8 cellular contexts compared by ENCODE assay signal in the genomic region with DNA sequence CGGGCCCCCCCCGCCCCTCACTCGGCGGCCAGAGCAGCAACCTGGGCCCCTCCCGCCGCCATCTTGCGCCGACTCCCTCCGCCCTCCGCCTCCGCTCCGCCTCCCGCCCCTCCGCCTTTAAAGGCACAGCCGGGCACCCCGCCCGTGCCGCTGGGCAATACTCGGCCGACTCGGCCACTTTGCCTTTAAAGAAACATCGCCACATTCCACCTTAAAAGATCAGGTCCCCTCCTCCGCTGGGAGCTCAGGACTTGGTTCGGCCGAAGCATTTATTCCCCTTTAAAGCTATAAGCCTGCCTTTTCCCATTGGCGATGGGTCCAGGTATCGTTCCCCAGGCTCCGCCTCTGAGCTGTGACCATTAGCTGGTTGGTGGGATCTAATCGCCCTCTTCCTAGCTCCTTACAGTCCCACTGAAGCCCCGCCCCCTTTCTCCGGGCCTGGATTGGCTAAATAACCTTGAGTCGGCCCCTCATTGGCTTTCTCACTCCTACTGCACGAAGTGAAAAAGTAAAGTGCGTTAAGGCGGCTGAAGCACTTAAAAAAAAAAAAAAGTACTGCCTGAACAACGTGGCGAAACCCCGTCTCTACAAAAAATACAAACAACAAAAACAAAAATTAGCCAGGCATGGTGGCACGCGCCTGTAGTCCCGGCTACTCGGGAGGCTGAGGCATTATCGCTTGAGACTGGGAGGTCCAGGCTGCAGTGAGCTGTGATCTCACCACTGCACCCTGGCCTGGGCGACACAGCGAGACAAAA. TPM values are rescaled to one million over a fixed set of nuclear protein-coding genes. Genes with fewer than 3 reads are reported as not detected.
DNase-seq lines count a peak whose midpoint lies in the region; ATAC-seq and TF ChIP-seq lines count a peak whose summit lies in the region.

A gene with protein sequence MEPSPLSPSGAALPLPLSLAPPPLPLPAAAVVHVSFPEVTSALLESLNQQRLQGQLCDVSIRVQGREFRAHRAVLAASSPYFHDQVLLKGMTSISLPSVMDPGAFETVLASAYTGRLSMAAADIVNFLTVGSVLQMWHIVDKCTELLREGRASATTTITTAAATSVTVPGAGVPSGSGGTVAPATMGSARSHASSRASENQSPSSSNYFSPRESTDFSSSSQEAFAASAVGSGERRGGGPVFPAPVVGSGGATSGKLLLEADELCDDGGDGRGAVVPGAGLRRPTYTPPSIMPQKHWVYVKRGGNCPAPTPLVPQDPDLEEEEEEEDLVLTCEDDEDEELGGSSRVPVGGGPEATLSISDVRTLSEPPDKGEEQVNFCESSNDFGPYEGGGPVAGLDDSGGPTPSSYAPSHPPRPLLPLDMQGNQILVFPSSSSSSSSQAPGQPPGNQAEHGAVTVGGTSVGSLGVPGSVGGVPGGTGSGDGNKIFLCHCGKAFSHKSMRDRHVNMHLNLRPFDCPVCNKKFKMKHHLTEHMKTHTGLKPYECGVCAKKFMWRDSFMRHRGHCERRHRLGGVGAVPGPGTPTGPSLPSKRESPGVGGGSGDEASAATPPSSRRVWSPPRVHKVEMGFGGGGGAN (minus strand): TSS at position 77 of the 758 bp plus-strand sequence. CDS start 828 bp downstream, outside the sequence.

- peak within 1 kb of the TSS in 2 of 3 donors; percentile 37 to 38 for H3K4me3 ChIP-seq in thyroid gland (replicated peaks in 1 of 3)

- ATAC-seq in HG02588 (IDR thresholded peaks at IDR 0.05; ENCODE audit: unreplicated experiment) = peak; percentile 44

- H3K36me3 ChIP-seq in thyroid gland = peaks cover 19 to 26% of the 10 kb centered on the region in 2 donors

- no peak for TF ChIP-seq POLR2A in thyroid gland (IDR thresholded peaks at IDR 0.05)

- 2 to 6% methylated on average over 20 to 35 of the region's 45 CpGs for WGBS in thyroid gland, 2 donors

- peaks cover 25 to 55% of the 10 kb centered on the region in 2 donors for H3K4me1 ChIP-seq in thyroid gland

- H3K4me3 Mint-ChIP-seq in activated naive CD8-positive, alpha-beta T cell treated with anti-CD3 and anti-CD28 coated beads for 36 hours = peak within 1 kb of the TSS; percentile 96
- peak within 1 kb of the TSS; percentile 92 for H3K4me3 Mint-ChIP-seq in glutamatergic neuron (ENCODE audit: unreplicated experiment)
- peak within 1 kb of the TSS; percentile 95 for H3K4me3 Mint-ChIP-seq in osteocyte (ENCODE audit: unreplicated experiment)

- peak within 1 kb of the TSS; percentile 83 to 87 (median 85) for H3K27ac ChIP-seq in thyroid gland

- no peaks in the 10 kb centered on the region for H3K9me3 Mint-ChIP-seq in activated naive CD8-positive, alpha-beta T cell treated with anti-CD3 and anti-CD28 coated beads for 36 hours
- H3K9me3 Mint-ChIP-seq in glutamatergic neuron (ENCODE audit: unreplicated experiment) (peaks cover 15% of the 10 kb centered on the region), osteocyte (ENCODE audit: unreplicated experiment) (no peaks in the 10 kb centered on the region)

- TF ChIP-seq CTCF in glutamatergic neuron (IDR thresholded peaks at IDR 0.05; ENCODE audit: partially characterized antibody, unreplicated experiment) (no peak), osteocyte (IDR thresholded peaks at IDR 0.05) (no peak), thyroid gland (IDR thresholded peaks at IDR 0.05) (peak in 1 of 6 experiments; percentile 43)

- H3K27ac Mint-ChIP-seq in activated naive CD8-positive, alpha-beta T cell treated with anti-CD3 and anti-CD28 coated beads for 36 hours = peak within 1 kb of the TSS; percentile 92
- peak within 1 kb of the TSS; percentile 87 for H3K27ac Mint-ChIP-seq in glutamatergic neuron (ENCODE audit: unreplicated experiment)
- H3K27ac Mint-ChIP-seq in osteocyte (ENCODE audit: unreplicated experiment) = peak within 1 kb of the TSS; percentile 99

- no peaks in the 10 kb centered on the region for H3K9me3 ChIP-seq in thyroid gland

- no peaks in the 10 kb centered on the region for H3K27me3 ChIP-seq in thyroid gland

- peaks cover 3% of the 10 kb centered on the region for H3K27me3 Mint-ChIP-seq in activated naive CD8-positive, alpha-beta T cell treated with anti-CD3 and anti-CD28 coated beads for 36 hours
- H3K27me3 Mint-ChIP-seq in glutamatergic neuron (ENCODE audit: unreplicated experiment) (peaks cover 14% of the 10 kb centered on the region), osteocyte (ENCODE audit: unreplicated experiment) (no peaks in the 10 kb centered on the region)

- intact Hi-C loops in thyroid gland (cut with DNase I) = no loop called here

- DNase-seq in GM04503 (ENCODE audit: low read depth) (peak; percentile 97), NCI-H1105 (lab: John Stamatoyannopoulos, UW) (peak; percentile 100), SKM-1 treated with dmso at 0.1 percent for 144 hours (lab: John Stamatoyannopoulos, UW; ENCODE audit: unreplicated experiment) (peak; percentile 98), glutamatergic neuron (peak; percentile 99), osteocyte (ENCODE audit: extremely low spot score, unreplicated experiment) (peak; percentile 98), thyroid gland (peak; percentile 100)
- DNase-seq in activated naive CD8-positive, alpha-beta T cell treated with anti-CD3 and anti-CD28 coated beads for 36 hours = peak; percentile 94

- H3K4me1 Mint-ChIP-seq in activated naive CD8-positive, alpha-beta T cell treated with anti-CD3 and anti-CD28 coated beads for 36 hours = peaks cover 64% of the 10 kb centered on the region
- H3K4me1 Mint-ChIP-seq in glutamatergic neuron (ENCODE audit: low read depth, unreplicated experiment) = peaks cover 24% of the 10 kb centered on the region
- peaks cover 63% of the 10 kb centered on the region for H3K4me1 Mint-ChIP-seq in osteocyte (ENCODE audit: unreplicated experiment)

- peaks cover 49% of the 10 kb centered on the region for H3K36me3 Mint-ChIP-seq in activated naive CD8-positive, alpha-beta T cell treated with anti-CD3 and anti-CD28 coated beads for 36 hours
- no peaks in the 10 kb centered on the region for H3K36me3 Mint-ChIP-seq in glutamatergic neuron (ENCODE audit: unreplicated experiment)
- H3K36me3 Mint-ChIP-seq in osteocyte (ENCODE audit: unreplicated experiment) = peaks cover 20% of the 10 kb centered on the region

RNA-seq across cellular contexts. Expression of the gene that starts here (rescaled TPM):
- 1 to 10 TPM; 4.5 to 4.6 TPM for total RNA-seq in activated naive CD8-positive, alpha-beta T cell treated with anti-CD3 and anti-CD28 coated beads for 36 hours
- total RNA-seq in glutamatergic neuron (ENCODE audit: unreplicated experiment) (21.7 TPM), osteocyte (29.3 and 30.6 TPM in 2 replicates), thyroid gland (10 to 100 TPM; 17.9 to 30.3 (median 26.3) TPM)

Comparison
In these comparisons a context has a peak if more than half of its experiments do, and no peak if none do; other contexts are left out.
1. Peak in every context shown above with its lines: DNase-seq, ATAC-seq, H3K4me3 ChIP-seq and H3K27ac ChIP-seq.